ENCODE assay signal across 14 cellular contexts in genomic region chr9:92266486-92266885, GRCh38. TPM values are rescaled to one million over a fixed set of nuclear protein-coding genes. Genes with fewer than 3 reads are reported as not detected.
DNase-seq lines count a peak whose midpoint lies in the region; ATAC-seq, FAIRE-seq and TF ChIP-seq lines count a peak whose summit lies in the region.
"Had no signal": no experiment of that assay in that cellular context is flagged by ENCODE, and none has a peak within 500 bp of the region (broad histone marks: within the 10 kb centered on the region; RNA-seq: fewer than 3 reads in every experiment).

No MANE protein-coding gene starts in this region.

- H3K9me3 ChIP-seq in left ventricle myocardium inferior (replicated peaks) (no peaks in the 10 kb centered on the region), right cardiac atrium (ENCODE audit: control insufficient read depth, low read length) (no peaks in the 10 kb centered on the region), WERI-Rb-1 (ENCODE audit: severe bottlenecking) (no peaks in the 10 kb centered on the region)
- H3K9me3 ChIP-seq: Caco-2 had no signal

- H3K4me3 ChIP-seq in left ventricle myocardium inferior: no peak overlapping the region
- no peak overlapping the region for H3K4me3 ChIP-seq in right cardiac atrium (ENCODE audit: low read length)
- H3K4me3 ChIP-seq in WERI-Rb-1 (ENCODE audit: low read depth, low read length): no peak overlapping the region

- H3K27me3 ChIP-seq in left ventricle myocardium inferior (ENCODE audit: low read depth) (no peaks in the 10 kb centered on the region), right cardiac atrium (ENCODE audit: control insufficient read depth, insufficient read depth) (no peaks in the 10 kb centered on the region), WERI-Rb-1 (ENCODE audit: insufficient read depth, low read depth, severe bottlenecking) (no peaks in the 10 kb centered on the region)

- WGBS in right cardiac atrium: 49% methylated on average over 4 of the region's 4 CpGs

- intact Hi-C loops in left ventricle myocardium inferior (cut with micrococcal nuclease): no loop called here
- intact Hi-C loops in right cardiac atrium (cut with DNase I): no loop called here

- no peak for FAIRE-seq in urothelium cell line (lab: Jason Lieb, UNC)

- ATAC-seq in right cardiac atrium (no peak), HG03045 (IDR thresholded peaks at IDR 0.05; ENCODE audit: unreplicated experiment) (no peak)

- H3K4me1 ChIP-seq in left ventricle myocardium inferior (no peaks in the 10 kb centered on the region), right cardiac atrium (ENCODE audit: control insufficient read depth, insufficient read depth, low read length) (no peaks in the 10 kb centered on the region)
- H3K4me1 ChIP-seq: Caco-2 had no signal

- DNase-seq in left ventricle myocardium inferior (peak; percentile 21), right cardiac atrium (no peak), NCI-H2171 treated with DMSO at 0.1 percent for 48 hours (lab: John Stamatoyannopoulos, UW) (peak; percentile 99), WERI-Rb-1 (peak; percentile 78), urothelium cell line (ENCODE audit: low spot score) (no peak), midbrain (lab: John Stamatoyannopoulos, UW) (no peak)
- DNase-seq: Caco-2, DMS79, H7, NCI-H1105, NCI-H187 treated with DMSO at 0.1 percent for 48 hours, NCI-H2227 treated with DMSO at 0.1 percent for 48 hours had no signal

- H3K27ac ChIP-seq in left ventricle myocardium inferior (replicated peaks) (no peak overlapping the region), right cardiac atrium (ENCODE audit: low read length) (no peak overlapping the region), WERI-Rb-1 (peak overlapping the region; percentile 78)
- H3K27ac ChIP-seq: RWPE1 had no signal

- no peak for TF ChIP-seq CTCF in left ventricle myocardium inferior (IDR thresholded peaks at IDR 0.05; ENCODE audit: borderline replicate concordance)
- no peak for TF ChIP-seq CTCF in WERI-Rb-1 (IDR thresholded peaks at IDR 0.05; ENCODE audit: low read depth, low read length)

- peaks cover 100% of the 10 kb centered on the region for H3K36me3 ChIP-seq in left ventricle myocardium inferior
- H3K36me3 ChIP-seq in WERI-Rb-1: peaks cover 98% of the 10 kb centered on the region

RNA-seq across cellular contexts. Expression of gene IARS1, which starts 27.0 kb away (rescaled TPM):
- 54.2 TPM for total RNA-seq in left ventricle myocardium inferior
- total RNA-seq in right cardiac atrium: 10 to 100 TPM; 46.4 to 67.2 (median 55.1) TPM
- polyA plus RNA-seq in right cardiac atrium: 16.5 TPM

RNA-seq across cellular contexts. Expression of gene NOL8, which starts 58.7 kb away (rescaled TPM):
- total RNA-seq in left ventricle myocardium inferior (12.7 TPM), right cardiac atrium (10 to 100 TPM; 15.7 to 19.0 (median 16.3) TPM)
- 10.9 TPM for polyA plus RNA-seq in right cardiac atrium

RNA-seq across cellular contexts. Expression of gene CENPP, which starts 59.3 kb away (rescaled TPM):
- 5.4 TPM for total RNA-seq in left ventricle myocardium inferior
- 1 to 10 TPM; 2.0 to 4.0 (median 3.0) TPM for total RNA-seq in right cardiac atrium
- polyA plus RNA-seq in right cardiac atrium: 2.0 TPM

Comparison
In these comparisons a context has a peak if more than half of its experiments do, and no peak if none do; other contexts are left out.
1. DNase-seq: peak in left ventricle myocardium inferior (single experiment), NCI-H2171 treated with DMSO at 0.1 percent for 48 hours (single experiment) and WERI-Rb-1 (single experiment); none in right cardiac atrium (0 of 3), urothelium cell line (single experiment) and midbrain (single experiment).